8 cellular contexts compared by ENCODE assay signal in genomic region chr11:59615637-59616395, GRCh38.
DNase-seq lines count a peak whose midpoint lies in the region; ATAC-seq and TF ChIP-seq lines count a peak whose summit lies in the region.

Gene OSBP, minus strand, starts transcription at chr11:59615774. Its CDS starts 110 bp downstream, at chr11:59615664.

- peak; percentile 87 for ATAC-seq in GM19035 (IDR thresholded peaks at IDR 0.05; ENCODE audit: unreplicated experiment)
- peak; percentile 91 for ATAC-seq in HG03354 (IDR thresholded peaks at IDR 0.05; ENCODE audit: poor library complexity, severe bottlenecking, unreplicated experiment)
- ATAC-seq in activated CD4-positive, CD25-positive, alpha-beta regulatory T cell treated with anti-CD3 and anti-CD28 coated beads, Interleukin-2, amount 50 U/mL, for 24 hours = peak; percentile 87 to 89

- no peak for TF ChIP-seq CTCF in AG10803 (conservative IDR thresholded peaks at IDR 0.05; ENCODE audit: low read length)

- H3K4me3 ChIP-seq in AG10803 (ENCODE audit: low read length) = peak within 1 kb of the TSS; percentile 93

- DNase-seq in AG10803 (ENCODE audit: low read depth) (peak; percentile 100), NCI-H446 treated with DMSO at 0.1 percent for 48 hours (lab: John Stamatoyannopoulos, UW) (peak; percentile 100), cerebellar cortex (ENCODE audit: low spot score) (peak; percentile 100), iris pigment epithelial cell (ENCODE audit: low read depth) (peak; percentile 100)
- DNase-seq in stimulated activated CD4-positive, alpha-beta T cell treated with anti-CD3 and anti-CD28 coated beads, Interleukin-12 subunit alpha, Interleukin-12 subunit beta, amount 100 ng/mL, for 24 hours (ENCODE audit: low read depth in 2 of 2) = peak; percentile 93 to 96

Comparison
In these comparisons a context has a peak if more than half of its experiments do, and no peak if none do; other contexts are left out.
1. Peak in every context shown above with its lines: DNase-seq, ATAC-seq and H3K4me3 ChIP-seq.